ENCODE assay signal across 8 cellular contexts in the genomic region with DNA sequence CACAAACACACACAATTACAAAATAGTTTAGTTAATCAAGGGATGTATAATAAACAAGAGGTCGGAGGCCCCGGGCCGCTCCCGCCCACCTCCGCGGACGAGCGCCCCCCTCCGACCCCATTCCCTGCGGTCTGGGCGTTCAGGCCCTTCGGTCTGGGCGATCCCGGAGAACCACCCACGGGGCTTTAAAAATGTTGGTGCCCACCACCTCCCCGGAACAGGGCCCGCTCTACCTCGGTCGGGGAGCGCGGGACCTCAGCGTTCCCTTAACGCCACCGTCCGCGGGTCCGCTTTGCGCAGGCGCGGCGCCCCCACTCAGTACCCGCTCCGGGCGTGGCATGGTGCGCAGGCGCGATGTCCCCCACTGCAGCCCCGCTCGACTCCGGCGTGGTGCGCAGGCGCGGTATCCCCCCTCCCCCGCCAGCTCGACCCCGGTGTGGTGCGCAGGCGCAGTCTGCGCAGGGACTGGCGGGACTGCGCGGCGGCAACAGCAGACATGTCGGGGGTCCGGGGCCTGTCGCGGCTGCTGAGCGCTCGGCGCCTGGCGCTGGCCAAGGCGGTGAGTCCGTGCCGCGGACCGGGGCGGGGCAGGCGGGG. TPM values are rescaled to one million over a fixed set of nuclear protein-coding genes. Genes with fewer than 3 reads are reported as not detected.
DNase-seq lines count a peak whose midpoint lies in the region; ATAC-seq, FAIRE-seq and TF ChIP-seq lines count a peak whose summit lies in the region.

Gene CCDC127, minus strand, starts transcription at position 294 of the 597 bp plus-strand sequence. CDS start 1,304 bp downstream, outside the sequence.
Gene SDHA, plus strand, starts transcription at position 461 of the 597 bp plus-strand sequence. Its CDS starts 36 bp downstream, at position 497.

- FAIRE-seq in GM12891 (lab: Jason Lieb, UNC), result peak; percentile 97

- peak within 1 kb of the TSS; percentile 83 for H4K12ac ChIP-seq in trophoblast cell (ENCODE audit: low read depth, low read length)

- H3K23ac ChIP-seq in trophoblast cell (ENCODE audit: low read length), result no peak within 1 kb of the TSS

- TF ChIP-seq CTCF in SU-DHL-6 (IDR thresholded peaks at IDR 0.05; ENCODE audit: insufficient read depth, low read length, poor library complexity, severe bottlenecking) (peak; percentile 50), heart left ventricle (IDR thresholded peaks at IDR 0.05) (peak in 10 of 12 donors; percentile 16 to 63 (median 40)), tibial nerve (IDR thresholded peaks at IDR 0.05) (peak; percentile 24 to 65 (median 34))

- TF ChIP-seq EP300 in tibial nerve (IDR thresholded peaks at IDR 0.05), result peak; percentile 89 to 91

- H3K79me2 ChIP-seq in SU-DHL-6 (ENCODE audit: insufficient read depth, low read length), result peaks cover 73% of the 10 kb centered on the region
- peaks cover 15% of the 10 kb centered on the region for H3K79me2 ChIP-seq in trophoblast cell (ENCODE audit: control insufficient read depth, insufficient read depth, low read length, poor library complexity)

- peak within 1 kb of the TSS; percentile 75 for H2BK5ac ChIP-seq in trophoblast cell (ENCODE audit: low read depth, low read length, poor library complexity)

- H3K9me3 ChIP-seq in SU-DHL-6 (ENCODE audit: insufficient read depth, low read length) (no peaks in the 10 kb centered on the region), heart left ventricle (no peaks in the 10 kb centered on the region), trophoblast cell (ENCODE audit: insufficient read depth, low read depth, low read length) (no peaks in the 10 kb centered on the region), tibial nerve (no peaks in the 10 kb centered on the region)

- H3K9ac ChIP-seq in SU-DHL-6 (ENCODE audit: low read length), result peak within 1 kb of the TSS; percentile 99
- H3K9ac ChIP-seq in trophoblast cell (ENCODE audit: low read length), result peak within 1 kb of the TSS; percentile 93

- 0 out of 2 replicates have a peak, but pooled peaks have one; percentile 42 for TF ChIP-seq POLR2A in GM12891 (IDR thresholded peaks at IDR 0.05; ENCODE audit: low read depth, low read length)
- peak in 1 of 2 donors; percentile 96 for TF ChIP-seq POLR2A in heart left ventricle (IDR thresholded peaks at IDR 0.05)
- peak; percentile 81 to 95 for TF ChIP-seq POLR2A in tibial nerve (IDR thresholded peaks at IDR 0.05)

- peak; percentile 90 for ATAC-seq in HG02798 (IDR thresholded peaks at IDR 0.05; ENCODE audit: poor library complexity, unreplicated experiment)
- peak; percentile 79 for ATAC-seq in activated naive CD8-positive, alpha-beta T cell treated with anti-CD3 and anti-CD28 coated beads, Interleukin-2, amount 50 U/mL, for 24 hours
- ATAC-seq in heart left ventricle, result peak; percentile 95 to 97 (median 96)

- H2AK5ac ChIP-seq in trophoblast cell (ENCODE audit: low read length), result peak within 1 kb of the TSS; percentile 39

- H3K36me3 Mint-ChIP-seq in activated naive CD8-positive, alpha-beta T cell treated with anti-CD3 and anti-CD28 coated beads, Interleukin-2, amount 50 U/mL, for 24 hours (ENCODE audit: low read depth), result peaks cover 26% of the 10 kb centered on the region

- H2BK12ac ChIP-seq in trophoblast cell (ENCODE audit: low read length), result no peak within 1 kb of the TSS

- intact Hi-C loops in heart left ventricle (cut with DNase I), result loop anchor here in 4 of 10 donors (1.0 to 2.0 kb wide), 4 partner anchors 24 to 29 kb away; partner anchors contain the start of gene LRRC14B (in 2 of the 4)

- peak within 1 kb of the TSS; percentile 95 for H4K8ac ChIP-seq in trophoblast cell (ENCODE audit: low read depth, low read length)

- no peaks in the 10 kb centered on the region for H3K9me3 Mint-ChIP-seq in activated naive CD8-positive, alpha-beta T cell treated with anti-CD3 and anti-CD28 coated beads, Interleukin-2, amount 50 U/mL, for 24 hours

- H3K4me1 ChIP-seq in heart left ventricle (peaks cover 0 to 47% (median 25%) of the 10 kb centered on the region in 12 donors), trophoblast cell (ENCODE audit: control insufficient read depth in 1 of 2, insufficient read depth in 2 of 2, low read length in 2 of 2) (peaks cover 0 to 3% of the 10 kb centered on the region in 2 experiments), tibial nerve (peaks cover 0 to 63% (median 18%) of the 10 kb centered on the region in 4 donors)

- H3K27me3 ChIP-seq in SU-DHL-6 (ENCODE audit: low read length), result no peaks in the 10 kb centered on the region
- H3K27me3 ChIP-seq in heart left ventricle, result no peaks in the 10 kb centered on the region
- H3K27me3 ChIP-seq in trophoblast cell (ENCODE audit: insufficient read depth, low read length), result no peaks in the 10 kb centered on the region
- no peaks in the 10 kb centered on the region for H3K27me3 ChIP-seq in tibial nerve

- H3K36me3 ChIP-seq in SU-DHL-6 (ENCODE audit: low read length) (no peaks in the 10 kb centered on the region), heart left ventricle (peaks cover 0 to 15% (median 4%) of the 10 kb centered on the region in 9 donors), trophoblast cell (ENCODE audit: control insufficient read depth in 1 of 2, insufficient read depth in 2 of 2, low read length in 2 of 2) (peaks cover 0 to 6% of the 10 kb centered on the region in 2 experiments), tibial nerve (peaks cover 0 to 21% (median 0%) of the 10 kb centered on the region in 3 donors)

- peaks cover 9% of the 10 kb centered on the region for H3K79me1 ChIP-seq in trophoblast cell (ENCODE audit: low read length)

- H3K27ac ChIP-seq in SU-DHL-6 (ENCODE audit: low read depth, low read length), result peak within 1 kb of the TSS; percentile 69
- H3K27ac ChIP-seq in heart left ventricle, result peak within 1 kb of the TSS; percentile 91 to 99 (median 96)
- H3K27ac ChIP-seq in trophoblast cell (ENCODE audit: low read depth, low read length), result peak within 1 kb of the TSS; percentile 54
- H3K27ac ChIP-seq in tibial nerve, result peak within 1 kb of the TSS; percentile 69 to 97 (median 90)

- no peaks in the 10 kb centered on the region for H3K27me3 Mint-ChIP-seq in activated naive CD8-positive, alpha-beta T cell treated with anti-CD3 and anti-CD28 coated beads, Interleukin-2, amount 50 U/mL, for 24 hours

- WGBS in heart left ventricle, 4 donors, result 0 to 2% (median 1%) methylated on average over 15 to 69 of the region's 69 CpGs
- no CpG with 5 or more reads among the region's 69 CpGs for WGBS in trophoblast cell (ENCODE audit: extremely low coverage, insufficient coverage, insufficient read length)
- 0% methylated on average over 9 to 32 of the region's 69 CpGs for whole genome bisulfite sequencing in tibial nerve, 2 donors

- H2AFZ ChIP-seq in SU-DHL-6 (ENCODE audit: low read depth, low read length, severe bottlenecking), result peak within 1 kb of the TSS; percentile 88
- H2AFZ ChIP-seq in trophoblast cell (ENCODE audit: insufficient read depth, low read length, poor library complexity), result peak within 1 kb of the TSS; percentile 97

- H3K4me2 ChIP-seq in SU-DHL-6 (ENCODE audit: low read depth, low read length, poor library complexity, severe bottlenecking), result peak within 1 kb of the TSS; percentile 72
- H3K4me2 ChIP-seq in trophoblast cell (ENCODE audit: low read length), result peak within 1 kb of the TSS; percentile 95

- peaks cover 16% of the 10 kb centered on the region; the same call in 1 of the 2 replicates for H4K20me1 ChIP-seq in SU-DHL-6 (ENCODE audit: low read depth, low read length)

- no peaks in the 10 kb centered on the region for H3K9me2 ChIP-seq in SU-DHL-6 (replicated peaks; ENCODE audit: insufficient read depth, low read length)

- H4K91ac ChIP-seq in trophoblast cell (ENCODE audit: low read depth, low read length), result peak within 1 kb of the TSS; percentile 90

- peak within 1 kb of the TSS; percentile 92 for H3K14ac ChIP-seq in trophoblast cell (ENCODE audit: low read length)

- H3K4me3 Mint-ChIP-seq in activated naive CD8-positive, alpha-beta T cell treated with anti-CD3 and anti-CD28 coated beads, Interleukin-2, amount 50 U/mL, for 24 hours, result peak within 1 kb of the TSS; percentile 92

- H3K4ac ChIP-seq in trophoblast cell (ENCODE audit: low read depth, low read length), result peak within 1 kb of the TSS; percentile 90

- H3K27ac Mint-ChIP-seq in activated naive CD8-positive, alpha-beta T cell treated with anti-CD3 and anti-CD28 coated beads, Interleukin-2, amount 50 U/mL, for 24 hours, result peak within 1 kb of the TSS; percentile 84

- peak within 1 kb of the TSS; percentile 100 for H3K4me3 ChIP-seq in SU-DHL-6 (ENCODE audit: insufficient read depth, low read length, poor library complexity, severe bottlenecking)
- peak within 1 kb of the TSS; percentile 81 to 100 (median 95) for H3K4me3 ChIP-seq in heart left ventricle
- H3K4me3 ChIP-seq in trophoblast cell (ENCODE audit: low read depth, low read length), result peak within 1 kb of the TSS; percentile 96
- peak within 1 kb of the TSS; percentile 89 to 99 (median 94) for H3K4me3 ChIP-seq in tibial nerve

- H3F3A ChIP-seq in SU-DHL-6 (ENCODE audit: insufficient read depth), result no peaks in the 10 kb centered on the region

- peak; percentile 99 for DNase-seq in GM12891 (ENCODE audit: insufficient read length, low spot score)
- DNase-seq in NCI-H1417 treated with DMSO at 0.1 percent for 48 hours (lab: John Stamatoyannopoulos, UW), result peak; percentile 94
- DNase-seq in activated naive CD8-positive, alpha-beta T cell treated with anti-CD3 and anti-CD28 coated beads, Interleukin-2, amount 50 U/mL, for 24 hours, result peak; percentile 99
- DNase-seq in heart left ventricle, result peak; percentile 97 to 100 (median 98)
- peak; percentile 88 to 96 for DNase-seq in trophoblast cell
- peak; percentile 88 to 92 for DNase-seq in tibial nerve (ENCODE audit: low spot score in 2 of 2)

- H3K18ac ChIP-seq in trophoblast cell (ENCODE audit: low read length), result peak within 1 kb of the TSS; percentile 78

- H2BK120ac ChIP-seq in trophoblast cell (ENCODE audit: insufficient read depth, low read length, poor library complexity), result peak within 1 kb of the TSS; percentile 92

- peaks cover 62% of the 10 kb centered on the region for H3K4me1 Mint-ChIP-seq in activated naive CD8-positive, alpha-beta T cell treated with anti-CD3 and anti-CD28 coated beads, Interleukin-2, amount 50 U/mL, for 24 hours

TF ChIP-seq in GM12891, 5 proteins besides CTCF, POLR2A, EP300 and RAD21 (continues in another document):
- 0 out of 2 replicates have a peak, but pooled peaks have one; percentile 44 for TF ChIP-seq TAF1 (IDR thresholded peaks at IDR 0.05; ENCODE audit: low read depth, low read length)
- 0 out of 2 replicates have a peak, but pooled peaks have one; percentile 48 for TF ChIP-seq POLR2AphosphoS5 (IDR thresholded peaks at IDR 0.05; ENCODE audit: low read depth, low read length)
- TF ChIP-seq SPI1 (IDR thresholded peaks at IDR 0.05; ENCODE audit: low read depth, low read length), result no peak
- TF ChIP-seq PAX5 (IDR thresholded peaks at IDR 0.05; ENCODE audit: insufficient read depth, low read length, severe bottlenecking), result no peak

RNA-seq across cellular contexts. Expression of gene CCDC127, which starts in this region (rescaled TPM):
- polyA plus RNA-seq in GM12891 (2012; ENCODE audit: low read depth, missing spikeins), result 1.5 TPM
- 10 to 100 TPM in 1 of 9 donors, 1 to 10 TPM in 8; 5.7 to 10.3 (median 7.5) TPM for total RNA-seq in heart left ventricle
- 1 to 10 TPM; 4.8 to 8.5 TPM for polyA plus RNA-seq in heart left ventricle
- polyA plus RNA-seq in trophoblast cell (2013), result 3.6 and 3.8 TPM in 2 replicates
- total RNA-seq in tibial nerve, result 1 to 10 TPM; 4.5 to 7.2 (median 5.8) TPM

RNA-seq across cellular contexts. Expression of gene SDHA, which starts in this region (rescaled TPM):
- 133 TPM for polyA plus RNA-seq in GM12891 (2012; ENCODE audit: low read depth, missing spikeins)
- total RNA-seq in heart left ventricle (100 to 1,000 TPM; 422 to 854 (median 727) TPM), tibial nerve (10 to 100 TPM; 67.7 to 95.3 (median 78.3) TPM)
- 100 to 1,000 TPM; 276 to 861 TPM for polyA plus RNA-seq in heart left ventricle
- polyA plus RNA-seq in trophoblast cell (2013), result 117 and 122 TPM in 2 replicates

Comparison
In these comparisons a context has a peak if more than half of its experiments do, and no peak if none do; other contexts are left out.
1. Peak in every context shown above with its lines: DNase-seq, ATAC-seq, H3K4me3 ChIP-seq and H3K27ac ChIP-seq.
2. RNA of gene SDHA (total RNA-seq): 422 to 854 TPM in heart left ventricle; 67.7 to 95.3 TPM in tibial nerve; every median in the first group is over 4 times any median in the second.